Comparison of ENCODE assay signal across 2 cellular contexts in the genomic region with DNA sequence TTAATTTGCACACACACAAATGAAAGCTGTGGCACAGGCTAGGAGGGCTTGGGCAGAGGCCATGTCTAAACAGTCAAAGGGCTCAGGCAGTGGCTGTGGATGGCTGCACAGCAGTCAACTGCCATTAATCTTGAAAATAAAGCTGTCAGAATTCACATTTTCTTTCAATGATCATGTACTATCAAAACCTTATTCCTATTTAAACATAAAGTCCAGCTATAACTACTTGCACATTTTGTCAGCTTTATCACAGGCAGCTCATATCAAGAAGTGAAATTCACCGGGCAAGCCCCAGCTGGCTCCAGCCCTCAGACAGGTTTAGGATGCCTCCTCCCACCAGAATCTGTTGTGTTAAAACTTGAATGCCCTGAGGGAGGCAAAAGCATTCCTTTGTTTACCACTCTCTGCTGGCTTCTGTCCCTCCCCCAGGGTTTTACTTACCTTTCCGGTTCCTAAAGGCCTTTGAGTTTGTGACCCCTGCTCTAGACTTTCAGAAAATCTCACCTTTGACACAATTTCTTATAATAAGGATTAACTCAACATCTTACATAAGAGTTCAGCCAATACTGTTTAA.
A peak's percentile ranks its signal among the peaks of the same experiment; 100 is the strongest.
TF ChIP-seq lines count a peak whose summit lies in the region.

No MANE protein-coding gene starts in this region.

TF ChIP-seq in SK-N-SH, 30 proteins besides CTCF, POLR2A, EP300 and RAD21 (continued from another document):
- peak; percentile 43; the same call in 1 of the 2 replicates for TF ChIP-seq PBX3 (IDR thresholded peaks at IDR 0.05)

TF ChIP-seq in SK-N-SH treated with all-trans-retinoic acid at 6 μM for 48 hours, 23 proteins besides CTCF, POLR2A, EP300 and RAD21 (continued from another document):
- no peak for TF ChIP-seq TSHZ2 (CRISPR knock-in tag; IDR thresholded peaks at IDR 0.05)
- TF ChIP-seq BACH2 (CRISPR knock-in tag; IDR thresholded peaks at IDR 0.05; ENCODE audit: borderline replicate concordance) = no peak
- TF ChIP-seq ZNF565 (CRISPR knock-in tag; conservative IDR thresholded peaks at IDR 0.05; ENCODE audit: low read depth) = no peak
- no peak for TF ChIP-seq GLIS3 (CRISPR knock-in tag; IDR thresholded peaks at IDR 0.05)
- TF ChIP-seq PPARA (CRISPR knock-in tag; IDR thresholded peaks at IDR 0.05; ENCODE audit: borderline replicate concordance) = no peak
- no peak for TF ChIP-seq OSR1 (CRISPR knock-in tag; IDR thresholded peaks at IDR 0.05)
- no peak for TF ChIP-seq CREB5 (CRISPR knock-in tag; IDR thresholded peaks at IDR 0.05; ENCODE audit: low read depth)
- TF ChIP-seq, protein P1, sequence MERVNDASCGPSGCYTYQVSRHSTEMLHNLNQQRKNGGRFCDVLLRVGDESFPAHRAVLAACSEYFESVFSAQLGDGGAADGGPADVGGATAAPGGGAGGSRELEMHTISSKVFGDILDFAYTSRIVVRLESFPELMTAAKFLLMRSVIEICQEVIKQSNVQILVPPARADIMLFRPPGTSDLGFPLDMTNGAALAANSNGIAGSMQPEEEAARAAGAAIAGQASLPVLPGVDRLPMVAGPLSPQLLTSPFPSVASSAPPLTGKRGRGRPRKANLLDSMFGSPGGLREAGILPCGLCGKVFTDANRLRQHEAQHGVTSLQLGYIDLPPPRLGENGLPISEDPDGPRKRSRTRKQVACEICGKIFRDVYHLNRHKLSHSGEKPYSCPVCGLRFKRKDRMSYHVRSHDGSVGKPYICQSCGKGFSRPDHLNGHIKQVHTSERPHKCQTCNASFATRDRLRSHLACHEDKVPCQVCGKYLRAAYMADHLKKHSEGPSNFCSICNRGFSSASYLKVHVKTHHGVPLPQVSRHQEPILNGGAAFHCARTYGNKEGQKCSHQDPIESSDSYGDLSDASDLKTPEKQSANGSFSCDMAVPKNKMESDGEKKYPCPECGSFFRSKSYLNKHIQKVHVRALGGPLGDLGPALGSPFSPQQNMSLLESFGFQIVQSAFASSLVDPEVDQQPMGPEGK (CRISPR knock-in tag; IDR thresholded peaks at IDR 0.05; ENCODE audit: borderline replicate concordance) = no peak
- no peak for TF ChIP-seq TOX (CRISPR knock-in tag; IDR thresholded peaks at IDR 0.05; ENCODE audit: borderline replicate concordance)
